Comparison of ENCODE assay signal across 8 cellular contexts in genomic region chr22:41919357-41920224, GRCh38. TPM values are rescaled to one million over a fixed set of nuclear protein-coding genes. Genes with fewer than 3 reads are reported as not detected.
DNase-seq lines count a peak whose midpoint lies in the region; ATAC-seq and TF ChIP-seq lines count a peak whose summit lies in the region.

No MANE protein-coding gene starts in this region.

- peak; percentile 96 for DNase-seq in WTC11 (ENCODE audit: low spot score)
- DNase-seq in epidermal melanocyte (ENCODE audit: insufficient read length, low spot score), result peak; percentile 79
- peak; percentile 83 for DNase-seq in upper lobe of right lung

- peaks cover 89% of the 10 kb centered on the region for H3K27me3 Mint-ChIP-seq in WTC11 (ENCODE audit: low read depth)

- ATAC-seq in GM18511 (IDR thresholded peaks at IDR 0.05; ENCODE audit: unreplicated experiment), result peak; percentile 58
- ATAC-seq in HG03045 (IDR thresholded peaks at IDR 0.05; ENCODE audit: unreplicated experiment), result peak; percentile 49
- ATAC-seq in WTC11, result peak; percentile 91
- peak; percentile 76 for ATAC-seq in upper lobe of right lung
- no peak for ATAC-seq in GM18868 (IDR thresholded peaks at IDR 0.05; ENCODE audit: unreplicated experiment)

- H3K9me3 ChIP-seq in muscle layer of colon (ENCODE audit: low read length) (no peaks in the 10 kb centered on the region), upper lobe of right lung (no peaks in the 10 kb centered on the region)

- CTCF ChIA-PET in WTC11 (lab: Charles Lee), result interaction anchor here (0.6 to 2.7 kb wide), 16 partner anchors 9 to 1188 kb away, joined by 3 to 18 read pairs (median 4); partner anchors contain the start of gene CENPM

- H3K4me1 ChIP-seq in muscle layer of colon (ENCODE audit: insufficient read depth, low read length) (peaks cover 9% of the 10 kb centered on the region), upper lobe of right lung (peaks cover 22% of the 10 kb centered on the region)

- H3K27me3 ChIP-seq in muscle layer of colon (ENCODE audit: control insufficient read depth in 1 of 2, insufficient read depth in 2 of 2, low read length in 2 of 2) (peaks cover 24 to 58% of the 10 kb centered on the region in 2 donors), upper lobe of right lung (peaks cover 34% of the 10 kb centered on the region)

- peaks cover 26% of the 10 kb centered on the region for H3K4me1 Mint-ChIP-seq in WTC11

- TF ChIP-seq CTCF in 22Rv1 (IDR thresholded peaks at IDR 0.05) (no peak), WTC11 (IDR thresholded peaks at IDR 0.05) (no peak), upper lobe of right lung (IDR thresholded peaks at IDR 0.05) (no peak)

- H3K4me3 ChIP-seq in muscle layer of colon (ENCODE audit: low read depth in 1 of 2, low read length in 2 of 2) (peak overlapping the region; percentile 29 to 43), upper lobe of right lung (peak overlapping the region; percentile 52)

- peak overlapping the region; percentile 70 for H3K4me3 Mint-ChIP-seq in WTC11

- H3K36me3 Mint-ChIP-seq in WTC11, result no peaks in the 10 kb centered on the region

- no peaks in the 10 kb centered on the region for H3K9me3 Mint-ChIP-seq in WTC11

- no peak overlapping the region for H3K9ac ChIP-seq in muscle layer of colon (ENCODE audit: low read length)

- no peak overlapping the region for H3K27ac Mint-ChIP-seq in WTC11

- intact Hi-C loops in upper lobe of right lung (cut with DNase I), result no loop called here

- peak overlapping the region; percentile 45 for H3K27ac ChIP-seq in 22Rv1
- no peak overlapping the region for H3K27ac ChIP-seq in muscle layer of colon (ENCODE audit: low read depth, low read length)
- no peak overlapping the region for H3K27ac ChIP-seq in upper lobe of right lung

- POLR2A ChIA-PET in WTC11 (lab: Charles Lee), result interaction anchor here (0.5 to 1.8 kb wide), 4 partner anchors 13 to 182 kb away, joined by 3 to 6 read pairs (median 3); partner anchors contain the start of genes CCDC134 and SREBF2

- no peaks in the 10 kb centered on the region for H3K36me3 ChIP-seq in muscle layer of colon (ENCODE audit: insufficient read depth, low read length)
- no peaks in the 10 kb centered on the region for H3K36me3 ChIP-seq in upper lobe of right lung

TF ChIP-seq in WTC11, 78 proteins besides CTCF, POLR2A, EP300 and RAD21:
- TF ChIP-seq NR3C1 (CRISPR knock-in tag; conservative IDR thresholded peaks at IDR 0.05; ENCODE audit: low read depth) (peak; percentile 69; the same call in 1 of the 2 replicates), ESRRA (CRISPR knock-in tag; IDR thresholded peaks at IDR 0.05; ENCODE audit: borderline replicate concordance) (0 out of 2 replicates have a peak, but pooled peaks have one; percentile 49), TEAD1 (CRISPR knock-in tag; IDR thresholded peaks at IDR 0.05) (0 out of 2 replicates have a peak, but pooled peaks have one; percentile 7), ATF1 (CRISPR knock-in tag; IDR thresholded peaks at IDR 0.05) (no peak), TP53 (CRISPR knock-in tag; IDR thresholded peaks at IDR 0.05) (no peak), ZNF532 (CRISPR knock-in tag; IDR thresholded peaks at IDR 0.05; ENCODE audit: borderline replicate concordance) (0 out of 2 replicates have a peak, but pooled peaks have one; percentile 33), PRDM15 (CRISPR knock-in tag; IDR thresholded peaks at IDR 0.05) (0 out of 2 replicates have a peak, but pooled peaks have one; percentile 28), SP1 (CRISPR knock-in tag; conservative IDR thresholded peaks at IDR 0.05) (peak; percentile 72), ZNF121 (CRISPR knock-in tag; IDR thresholded peaks at IDR 0.05) (no peak), CBFB (CRISPR knock-in tag; IDR thresholded peaks at IDR 0.05; ENCODE audit: low read depth) (peak; percentile 68; the same call in 1 of the 2 replicates), MYBL2 (CRISPR knock-in tag; IDR thresholded peaks at IDR 0.05) (0 out of 2 replicates have a peak, but pooled peaks have one; percentile 61), ZNF232 (CRISPR knock-in tag; IDR thresholded peaks at IDR 0.05) (0 out of 2 replicates have a peak, but pooled peaks have one; percentile 21)

RNA-seq across cellular contexts. Expression of gene SHISA8, which starts 4.7 kb away (rescaled TPM):
- total RNA-seq in WTC11 (2021) (2.1 to 2.4 TPM (median 2.2 TPM) in 3 replicates), upper lobe of right lung (not detected)

RNA-seq across cellular contexts. Expression of gene TNFRSF13C, which starts 7.0 kb away (rescaled TPM):
- total RNA-seq in WTC11 (2021) (2.8 to 3.6 TPM (median 2.8 TPM) in 3 replicates), upper lobe of right lung (0.23 TPM)

RNA-seq across cellular contexts. Expression of gene CENPM, which starts 27.4 kb away (rescaled TPM):
- total RNA-seq in WTC11 (2021) (40.3 to 43.7 TPM (median 41.7 TPM) in 3 replicates), upper lobe of right lung (1.3 TPM)

RNA-seq across cellular contexts. Expression of gene SEPTIN3, which starts 49.7 kb away (rescaled TPM):
- total RNA-seq in WTC11 (2021) (19.5 to 25.3 TPM (median 24.0 TPM) in 3 replicates), upper lobe of right lung (3.2 TPM)

Comparison
In these comparisons a context has a peak if more than half of its experiments do, and no peak if none do; other contexts are left out.
1. RNA of gene CENPM, which starts 27.4 kb away (total RNA-seq): 40.3 to 43.7 TPM in WTC11; 1.3 TPM in upper lobe of right lung (single experiment); every median in the first group is over 10 times any median in the second.
2. Peak in every context shown above with its lines, with median percentiles within 50 percentile points of each other: DNase-seq.